ENCODE assay signal across 1 cellular context in the genomic region with DNA sequence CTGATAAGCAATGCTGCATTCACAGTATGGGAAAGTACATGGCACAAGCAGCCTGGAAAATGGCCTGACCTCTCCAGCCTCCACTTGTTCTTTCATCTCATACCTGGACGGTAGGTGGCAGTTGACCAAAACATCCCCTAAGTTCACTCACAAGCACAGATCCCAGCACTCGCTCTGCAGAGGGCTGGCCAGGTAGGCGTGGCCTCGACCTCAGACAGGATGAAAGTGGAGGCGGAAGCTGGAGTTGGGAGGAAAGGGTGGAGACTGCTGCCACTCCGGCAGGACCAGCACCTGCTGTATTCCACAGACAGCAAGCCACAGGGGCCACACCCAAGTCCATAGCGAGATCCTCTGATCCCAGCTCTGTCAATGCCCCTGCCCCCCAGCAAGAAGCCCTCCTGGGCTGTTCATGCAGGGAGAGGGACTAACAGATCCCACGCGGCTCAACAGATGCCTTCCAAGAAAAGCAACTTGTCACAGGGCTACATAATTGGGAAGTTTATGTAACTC.
A peak's percentile ranks its signal among the peaks of the same experiment; 100 is the strongest.
TF ChIP-seq lines count a peak whose summit lies in the region.

No MANE protein-coding gene starts in this region.

TF ChIP-seq in HepG2, 621 proteins besides CTCF, POLR2A, EP300 and RAD21 (continued from another document and continues in another):
- TF ChIP-seq, protein P1, sequence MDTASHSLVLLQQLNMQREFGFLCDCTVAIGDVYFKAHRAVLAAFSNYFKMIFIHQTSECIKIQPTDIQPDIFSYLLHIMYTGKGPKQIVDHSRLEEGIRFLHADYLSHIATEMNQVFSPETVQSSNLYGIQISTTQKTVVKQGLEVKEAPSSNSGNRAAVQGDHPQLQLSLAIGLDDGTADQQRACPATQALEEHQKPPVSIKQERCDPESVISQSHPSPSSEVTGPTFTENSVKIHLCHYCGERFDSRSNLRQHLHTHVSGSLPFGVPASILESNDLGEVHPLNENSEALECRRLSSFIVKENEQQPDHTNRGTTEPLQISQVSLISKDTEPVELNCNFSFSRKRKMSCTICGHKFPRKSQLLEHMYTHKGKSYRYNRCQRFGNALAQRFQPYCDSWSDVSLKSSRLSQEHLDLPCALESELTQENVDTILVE (CRISPR knock-in tag; IDR thresholded peaks at IDR 0.05) = peak; percentile 74
- TF ChIP-seq DNMT1 (CRISPR knock-in tag; IDR thresholded peaks at IDR 0.05) = no peak
- TF ChIP-seq, protein P2, sequence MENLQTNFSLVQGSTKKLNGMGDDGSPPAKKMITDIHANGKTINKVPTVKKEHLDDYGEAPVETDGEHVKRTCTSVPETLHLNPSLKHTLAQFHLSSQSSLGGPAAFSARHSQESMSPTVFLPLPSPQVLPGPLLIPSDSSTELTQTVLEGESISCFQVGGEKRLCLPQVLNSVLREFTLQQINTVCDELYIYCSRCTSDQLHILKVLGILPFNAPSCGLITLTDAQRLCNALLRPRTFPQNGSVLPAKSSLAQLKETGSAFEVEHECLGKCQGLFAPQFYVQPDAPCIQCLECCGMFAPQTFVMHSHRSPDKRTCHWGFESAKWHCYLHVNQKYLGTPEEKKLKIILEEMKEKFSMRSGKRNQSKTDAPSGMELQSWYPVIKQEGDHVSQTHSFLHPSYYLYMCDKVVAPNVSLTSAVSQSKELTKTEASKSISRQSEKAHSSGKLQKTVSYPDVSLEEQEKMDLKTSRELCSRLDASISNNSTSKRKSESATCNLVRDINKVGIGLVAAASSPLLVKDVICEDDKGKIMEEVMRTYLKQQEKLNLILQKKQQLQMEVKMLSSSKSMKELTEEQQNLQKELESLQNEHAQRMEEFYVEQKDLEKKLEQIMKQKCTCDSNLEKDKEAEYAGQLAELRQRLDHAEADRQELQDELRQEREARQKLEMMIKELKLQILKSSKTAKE (CRISPR knock-in tag; IDR thresholded peaks at IDR 0.05; ENCODE audit: borderline replicate concordance) = no peak
- no peak for TF ChIP-seq TCF12 (IDR thresholded peaks at IDR 0.05)
- no peak for TF ChIP-seq TCF12 (CRISPR knock-in tag; IDR thresholded peaks at IDR 0.05)
- TF ChIP-seq, protein P3, sequence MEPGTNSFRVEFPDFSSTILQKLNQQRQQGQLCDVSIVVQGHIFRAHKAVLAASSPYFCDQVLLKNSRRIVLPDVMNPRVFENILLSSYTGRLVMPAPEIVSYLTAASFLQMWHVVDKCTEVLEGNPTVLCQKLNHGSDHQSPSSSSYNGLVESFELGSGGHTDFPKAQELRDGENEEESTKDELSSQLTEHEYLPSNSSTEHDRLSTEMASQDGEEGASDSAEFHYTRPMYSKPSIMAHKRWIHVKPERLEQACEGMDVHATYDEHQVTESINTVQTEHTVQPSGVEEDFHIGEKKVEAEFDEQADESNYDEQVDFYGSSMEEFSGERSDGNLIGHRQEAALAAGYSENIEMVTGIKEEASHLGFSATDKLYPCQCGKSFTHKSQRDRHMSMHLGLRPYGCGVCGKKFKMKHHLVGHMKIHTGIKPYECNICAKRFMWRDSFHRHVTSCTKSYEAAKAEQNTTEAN (CRISPR knock-in tag; conservative IDR thresholded peaks at IDR 0.05) = no peak
- TF ChIP-seq, protein P4, sequence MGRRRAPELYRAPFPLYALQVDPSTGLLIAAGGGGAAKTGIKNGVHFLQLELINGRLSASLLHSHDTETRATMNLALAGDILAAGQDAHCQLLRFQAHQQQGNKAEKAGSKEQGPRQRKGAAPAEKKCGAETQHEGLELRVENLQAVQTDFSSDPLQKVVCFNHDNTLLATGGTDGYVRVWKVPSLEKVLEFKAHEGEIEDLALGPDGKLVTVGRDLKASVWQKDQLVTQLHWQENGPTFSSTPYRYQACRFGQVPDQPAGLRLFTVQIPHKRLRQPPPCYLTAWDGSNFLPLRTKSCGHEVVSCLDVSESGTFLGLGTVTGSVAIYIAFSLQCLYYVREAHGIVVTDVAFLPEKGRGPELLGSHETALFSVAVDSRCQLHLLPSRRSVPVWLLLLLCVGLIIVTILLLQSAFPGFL (CRISPR knock-in tag; IDR thresholded peaks at IDR 0.05) = no peak
- TF ChIP-seq ZNF224 (CRISPR knock-in tag; IDR thresholded peaks at IDR 0.05) = 0 out of 2 replicates have a peak, but pooled peaks have one; percentile 55
- TF ChIP-seq, protein P5, sequence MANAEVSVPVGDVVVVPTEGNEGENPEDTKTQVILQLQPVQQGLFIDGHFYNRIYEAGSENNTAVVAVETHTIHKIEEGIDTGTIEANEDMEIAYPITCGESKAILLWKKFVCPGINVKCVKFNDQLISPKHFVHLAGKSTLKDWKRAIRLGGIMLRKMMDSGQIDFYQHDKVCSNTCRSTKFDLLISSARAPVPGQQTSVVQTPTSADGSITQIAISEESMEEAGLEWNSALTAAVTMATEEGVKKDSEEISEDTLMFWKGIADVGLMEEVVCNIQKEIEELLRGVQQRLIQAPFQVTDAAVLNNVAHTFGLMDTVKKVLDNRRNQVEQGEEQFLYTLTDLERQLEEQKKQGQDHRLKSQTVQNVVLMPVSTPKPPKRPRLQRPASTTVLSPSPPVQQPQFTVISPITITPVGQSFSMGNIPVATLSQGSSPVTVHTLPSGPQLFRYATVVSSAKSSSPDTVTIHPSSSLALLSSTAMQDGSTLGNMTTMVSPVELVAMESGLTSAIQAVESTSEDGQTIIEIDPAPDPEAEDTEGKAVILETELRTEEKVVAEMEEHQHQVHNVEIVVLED (CRISPR knock-in tag; IDR thresholded peaks at IDR 0.05; ENCODE audit: borderline replicate concordance) = no peak; the same call in 1 of the 2 replicates
- TF ChIP-seq RBFOX2 (IDR thresholded peaks at IDR 0.05; ENCODE audit: low read depth, low read length) = no peak
- 0 out of 2 replicates have a peak, but pooled peaks have one; percentile 40 for TF ChIP-seq TGIF2 (CRISPR knock-in tag; IDR thresholded peaks at IDR 0.05)
- no peak for TF ChIP-seq ZNF775 (CRISPR knock-in tag; IDR thresholded peaks at IDR 0.05; ENCODE audit: borderline replicate concordance)
- TF ChIP-seq, protein P6, sequence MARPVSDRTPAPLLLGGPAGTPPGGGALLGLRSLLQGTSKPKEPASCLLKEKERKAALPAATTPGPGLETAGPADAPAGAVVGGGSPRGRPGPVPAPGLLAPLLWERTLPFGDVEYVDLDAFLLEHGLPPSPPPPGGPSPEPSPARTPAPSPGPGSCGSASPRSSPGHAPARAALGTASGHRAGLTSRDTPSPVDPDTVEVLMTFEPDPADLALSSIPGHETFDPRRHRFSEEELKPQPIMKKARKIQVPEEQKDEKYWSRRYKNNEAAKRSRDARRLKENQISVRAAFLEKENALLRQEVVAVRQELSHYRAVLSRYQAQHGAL (CRISPR knock-in tag; IDR thresholded peaks at IDR 0.05; ENCODE audit: not compliant biosample characterization) = no peak
- peak; percentile 49 for TF ChIP-seq DMAP1 (CRISPR knock-in tag; IDR thresholded peaks at IDR 0.05)
- TF ChIP-seq KAT8 (CRISPR knock-in tag; IDR thresholded peaks at IDR 0.05) = peak; percentile 80
- no peak for TF ChIP-seq CENPT (CRISPR knock-in tag; IDR thresholded peaks at IDR 0.05; ENCODE audit: low read depth)
- TF ChIP-seq, protein P7, sequence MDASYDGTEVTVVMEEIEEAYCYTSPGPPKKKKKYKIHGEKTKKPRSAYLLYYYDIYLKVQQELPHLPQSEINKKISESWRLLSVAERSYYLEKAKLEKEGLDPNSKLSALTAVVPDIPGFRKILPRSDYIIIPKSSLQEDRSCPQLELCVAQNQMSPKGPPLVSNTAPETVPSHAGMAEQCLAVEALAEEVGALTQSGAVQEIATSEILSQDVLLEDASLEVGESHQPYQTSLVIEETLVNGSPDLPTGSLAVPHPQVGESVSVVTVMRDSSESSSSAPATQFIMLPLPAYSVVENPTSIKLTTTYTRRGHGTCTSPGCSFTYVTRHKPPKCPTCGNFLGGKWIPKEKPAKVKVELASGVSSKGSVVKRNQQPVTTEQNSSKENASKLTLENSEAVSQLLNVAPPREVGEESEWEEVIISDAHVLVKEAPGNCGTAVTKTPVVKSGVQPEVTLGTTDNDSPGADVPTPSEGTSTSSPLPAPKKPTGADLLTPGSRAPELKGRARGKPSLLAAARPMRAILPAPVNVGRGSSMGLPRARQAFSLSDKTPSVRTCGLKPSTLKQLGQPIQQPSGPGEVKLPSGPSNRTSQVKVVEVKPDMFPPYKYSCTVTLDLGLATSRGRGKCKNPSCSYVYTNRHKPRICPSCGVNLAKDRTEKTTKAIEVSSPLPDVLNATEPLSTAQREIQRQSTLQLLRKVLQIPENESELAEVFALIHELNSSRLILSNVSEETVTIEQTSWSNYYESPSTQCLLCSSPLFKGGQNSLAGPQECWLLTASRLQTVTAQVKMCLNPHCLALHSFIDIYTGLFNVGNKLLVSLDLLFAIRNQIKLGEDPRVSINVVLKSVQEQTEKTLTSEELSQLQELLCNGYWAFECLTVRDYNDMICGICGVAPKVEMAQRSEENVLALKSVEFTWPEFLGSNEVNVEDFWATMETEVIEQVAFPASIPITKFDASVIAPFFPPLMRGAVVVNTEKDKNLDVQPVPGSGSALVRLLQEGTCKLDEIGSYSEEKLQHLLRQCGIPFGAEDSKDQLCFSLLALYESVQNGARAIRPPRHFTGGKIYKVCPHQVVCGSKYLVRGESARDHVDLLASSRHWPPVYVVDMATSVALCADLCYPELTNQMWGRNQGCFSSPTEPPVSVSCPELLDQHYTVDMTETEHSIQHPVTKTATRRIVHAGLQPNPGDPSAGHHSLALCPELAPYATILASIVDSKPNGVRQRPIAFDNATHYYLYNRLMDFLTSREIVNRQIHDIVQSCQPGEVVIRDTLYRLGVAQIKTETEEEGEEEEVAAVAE (CRISPR knock-in tag; IDR thresholded peaks at IDR 0.05; ENCODE audit: borderline replicate concordance) = no peak
- TF ChIP-seq NFKBIZ (CRISPR knock-in tag; IDR thresholded peaks at IDR 0.05) = peak; percentile 27; the same call in 1 of the 2 replicates
- TF ChIP-seq ZFP36L2 (CRISPR knock-in tag; IDR thresholded peaks at IDR 0.05) = no peak
- TF ChIP-seq SRF (IDR thresholded peaks at IDR 0.05; ENCODE audit: low read depth, low read length) = no peak
- no peak for TF ChIP-seq ZNF180 (CRISPR knock-in tag; IDR thresholded peaks at IDR 0.05; ENCODE audit: borderline replicate concordance, low read depth)
- no peak for TF ChIP-seq ZNF34 (CRISPR knock-in tag; IDR thresholded peaks at IDR 0.05; ENCODE audit: borderline replicate concordance)
- TF ChIP-seq RARG (CRISPR knock-in tag; IDR thresholded peaks at IDR 0.05; ENCODE audit: low read depth) = no peak
- TF ChIP-seq ZNF24 (IDR thresholded peaks at IDR 0.05) = no peak
- TF ChIP-seq PHF21A (CRISPR knock-in tag; IDR thresholded peaks at IDR 0.05) = no peak
- no peak for TF ChIP-seq NCOA1 (CRISPR knock-in tag; IDR thresholded peaks at IDR 0.05)
- TF ChIP-seq RFX1 (IDR thresholded peaks at IDR 0.05) = no peak
- TF ChIP-seq BRCA1 (CRISPR knock-in tag; IDR thresholded peaks at IDR 0.05) = no peak
- peak; percentile 61; the same call in 1 of the 2 replicates for TF ChIP-seq MEF2D (CRISPR knock-in tag; IDR thresholded peaks at IDR 0.05)
- TF ChIP-seq, protein P8, sequence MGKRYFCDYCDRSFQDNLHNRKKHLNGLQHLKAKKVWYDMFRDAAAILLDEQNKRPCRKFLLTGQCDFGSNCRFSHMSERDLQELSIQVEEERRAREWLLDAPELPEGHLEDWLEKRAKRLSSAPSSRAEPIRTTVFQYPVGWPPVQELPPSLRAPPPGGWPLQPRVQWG (CRISPR knock-in tag; IDR thresholded peaks at IDR 0.05; ENCODE audit: borderline replicate concordance, low read depth) = no peak
- TF ChIP-seq ZNF839 (CRISPR knock-in tag; IDR thresholded peaks at IDR 0.05; ENCODE audit: borderline replicate concordance) = no peak; the same call in 1 of the 2 replicates
- TF ChIP-seq ATM (IDR thresholded peaks at IDR 0.05; ENCODE audit: borderline replicate concordance) = no peak
- TF ChIP-seq, protein P9, sequence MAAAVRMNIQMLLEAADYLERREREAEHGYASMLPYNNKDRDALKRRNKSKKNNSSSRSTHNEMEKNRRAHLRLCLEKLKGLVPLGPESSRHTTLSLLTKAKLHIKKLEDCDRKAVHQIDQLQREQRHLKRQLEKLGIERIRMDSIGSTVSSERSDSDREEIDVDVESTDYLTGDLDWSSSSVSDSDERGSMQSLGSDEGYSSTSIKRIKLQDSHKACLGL (CRISPR knock-in tag; IDR thresholded peaks at IDR 0.05) = no peak
- no peak for TF ChIP-seq MED8 (CRISPR knock-in tag; IDR thresholded peaks at IDR 0.05; ENCODE audit: insufficient replicate concordance)
- TF ChIP-seq ZNF552 (CRISPR knock-in tag; IDR thresholded peaks at IDR 0.05; ENCODE audit: borderline replicate concordance) = 0 out of 2 replicates have a peak, but pooled peaks have one; percentile 25
- TF ChIP-seq DPF2 (CRISPR knock-in tag; IDR thresholded peaks at IDR 0.05; ENCODE audit: borderline replicate concordance, low read depth) = no peak
- TF ChIP-seq ZNF225 (CRISPR knock-in tag; IDR thresholded peaks at IDR 0.05) = 0 out of 2 replicates have a peak, but pooled peaks have one; percentile 37
- TF ChIP-seq, protein P10, sequence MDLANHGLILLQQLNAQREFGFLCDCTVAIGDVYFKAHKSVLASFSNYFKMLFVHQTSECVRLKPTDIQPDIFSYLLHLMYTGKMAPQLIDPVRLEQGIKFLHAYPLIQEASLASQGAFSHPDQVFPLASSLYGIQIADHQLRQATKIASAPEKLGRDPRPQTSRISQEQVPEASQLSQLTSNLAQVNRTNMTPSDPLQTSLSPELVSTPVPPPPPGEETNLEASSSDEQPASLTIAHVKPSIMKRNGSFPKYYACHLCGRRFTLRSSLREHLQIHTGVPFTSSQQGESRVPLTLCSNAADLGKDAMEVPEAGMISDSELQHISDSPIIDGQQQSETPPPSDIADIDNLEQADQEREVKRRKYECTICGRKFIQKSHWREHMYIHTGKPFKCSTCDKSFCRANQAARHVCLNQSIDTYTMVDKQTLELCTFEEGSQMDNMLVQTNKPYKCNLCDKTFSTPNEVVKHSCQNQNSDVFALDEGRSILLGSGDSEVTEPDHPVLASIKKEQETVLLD (CRISPR knock-in tag; IDR thresholded peaks at IDR 0.05; ENCODE audit: low read depth) = no peak
- no peak for TF ChIP-seq MEIS1 (CRISPR knock-in tag; IDR thresholded peaks at IDR 0.05; ENCODE audit: borderline replicate concordance)
- no peak for TF ChIP-seq SRSF9 (IDR thresholded peaks at IDR 0.05; ENCODE audit: borderline replicate concordance, insufficient read depth, low read depth, low read length, poor library complexity, severe bottlenecking)
- TF ChIP-seq ZNF337 (CRISPR knock-in tag; IDR thresholded peaks at IDR 0.05; ENCODE audit: borderline replicate concordance, low read depth) = no peak
- TF ChIP-seq ZNF136 (CRISPR knock-in tag; IDR thresholded peaks at IDR 0.05; ENCODE audit: low read depth) = no peak
- peak; percentile 91 for TF ChIP-seq ERF (CRISPR knock-in tag; IDR thresholded peaks at IDR 0.05)
- TF ChIP-seq, protein P11, sequence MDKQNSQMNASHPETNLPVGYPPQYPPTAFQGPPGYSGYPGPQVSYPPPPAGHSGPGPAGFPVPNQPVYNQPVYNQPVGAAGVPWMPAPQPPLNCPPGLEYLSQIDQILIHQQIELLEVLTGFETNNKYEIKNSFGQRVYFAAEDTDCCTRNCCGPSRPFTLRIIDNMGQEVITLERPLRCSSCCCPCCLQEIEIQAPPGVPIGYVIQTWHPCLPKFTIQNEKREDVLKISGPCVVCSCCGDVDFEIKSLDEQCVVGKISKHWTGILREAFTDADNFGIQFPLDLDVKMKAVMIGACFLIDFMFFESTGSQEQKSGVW (CRISPR knock-in tag; IDR thresholded peaks at IDR 0.05; ENCODE audit: borderline replicate concordance) = no peak
